In the genomic region with DNA sequence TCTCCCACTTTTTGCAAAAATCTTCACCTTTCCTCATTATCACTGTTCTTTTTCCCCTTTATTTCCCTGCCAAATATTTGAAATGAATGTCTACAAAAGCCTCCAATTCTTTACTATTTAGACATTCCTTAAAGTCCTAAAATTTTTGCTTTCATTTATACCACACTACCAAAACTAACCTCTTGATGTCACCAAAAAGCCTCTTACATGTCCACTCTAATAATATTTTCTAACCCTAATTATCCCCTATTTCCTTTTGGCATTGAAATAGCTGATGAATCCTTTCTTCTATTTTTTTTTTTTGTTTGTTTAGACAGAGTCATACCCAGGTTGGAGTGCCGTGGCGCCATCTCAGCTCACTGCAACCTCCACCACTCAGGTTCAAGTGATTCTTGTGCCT, we compare ENCODE assay signal across 12 cellular contexts. TPM values are rescaled to one million over a fixed set of nuclear protein-coding genes. Genes with fewer than 3 reads are reported as not detected.
DNase-seq lines count a peak whose midpoint lies in the region; ATAC-seq and TF ChIP-seq lines count a peak whose summit lies in the region.
"Had no signal": no experiment of that assay in that cellular context is flagged by ENCODE, and none has a peak within 500 bp of the region (broad histone marks: within the 10 kb centered on the region; RNA-seq: fewer than 3 reads in every experiment).

No MANE protein-coding gene starts in this region.

- H3K9ac ChIP-seq in OCI-LY3 (ENCODE audit: low read length) (no peak overlapping the region), fibroblast of lung (ENCODE audit: insufficient read depth, low read length) (no peak overlapping the region)

- H3K27me3 ChIP-seq in GM06990 (replicated peaks; ENCODE audit: control insufficient read depth, insufficient read depth, low read length) (no peaks in the 10 kb centered on the region), OCI-LY3 (ENCODE audit: low read depth, low read length) (peaks cover 9% of the 10 kb centered on the region; the same call in 1 of the 2 replicates), fibroblast of lung (ENCODE audit: control insufficient read depth, insufficient read depth, low read length) (no peaks in the 10 kb centered on the region)

- no peak overlapping the region for H3K4me3 ChIP-seq in GM06990 (replicated peaks; ENCODE audit: low read depth, low read length)
- no peak overlapping the region for H3K4me3 ChIP-seq in OCI-LY3 (ENCODE audit: low read length)
- no peak overlapping the region for H3K4me3 ChIP-seq in fibroblast of lung (replicated peaks in 1 of 4; ENCODE audit: control extremely low read depth in 1 of 4, insufficient read depth in 1 of 4, low read depth in 3 of 4, low read length in 4 of 4)
- H3K4me3 ChIP-seq: thoracic aorta had no signal

- intact Hi-C loops in head of caudate nucleus (cut with DNase I): no loop called here

- H3K36me3 ChIP-seq in GM06990 (ENCODE audit: control insufficient read depth, insufficient read depth, low read length) (no peaks in the 10 kb centered on the region), OCI-LY3 (replicated peaks; ENCODE audit: low read depth, low read length) (no peaks in the 10 kb centered on the region), fibroblast of lung (ENCODE audit: control insufficient read depth, insufficient read depth, low read length) (no peaks in the 10 kb centered on the region)
- H3K36me3 ChIP-seq: thoracic aorta had no signal

- H3K4me1 ChIP-seq in OCI-LY3 (ENCODE audit: low read length): 0 out of 2 replicates have a peak, but pooled peaks cover 4% of the 10 kb centered on the region
- no peaks in the 10 kb centered on the region for H3K4me1 ChIP-seq in fibroblast of lung (ENCODE audit: control insufficient read depth, extremely low read depth, insufficient read depth, low read length)

- H3K79me2 ChIP-seq in OCI-LY3 (ENCODE audit: low read length) (no peaks in the 10 kb centered on the region), fibroblast of lung (ENCODE audit: control insufficient read depth, insufficient read depth, low read length) (no peaks in the 10 kb centered on the region)

- DNase-seq in ACHN (peak; percentile 9), GM06990 (ENCODE audit: extremely low read depth, insufficient read length) (no peak), fibroblast of lung (ENCODE audit: low read depth in 2 of 2) (peak; percentile 8 to 23), globus pallidus (ENCODE audit: low spot score) (no peak), T-helper 2 cell (no peak), head of caudate nucleus (no peak)
- DNase-seq: activated effector memory CD4-positive, alpha-beta T cell treated with anti-CD3 and anti-CD28 coated beads, Interleukin-2, amount 50 U/mL, for 16 hours; DMS79 treated with DMSO at 0.1 percent for 48 hours; NCI-H2081 had no signal

- H3K9me3 ChIP-seq in OCI-LY3 (ENCODE audit: insufficient read depth, low read length): no peaks in the 10 kb centered on the region
- no peaks in the 10 kb centered on the region for H3K9me3 ChIP-seq in fibroblast of lung (ENCODE audit: control insufficient read depth, insufficient read depth, low read depth, low read length)
- H3K9me3 ChIP-seq: thoracic aorta had no signal

- TF ChIP-seq CTCF in GM06990 (IDR thresholded peaks at IDR 0.05; ENCODE audit: insufficient read depth, low read length, poor library complexity, severe bottlenecking) (peak; percentile 1), OCI-LY3 (IDR thresholded peaks at IDR 0.05; ENCODE audit: low read depth, low read length) (peak; percentile 28; the same call in 1 of the 2 replicates), fibroblast of lung (conservative IDR thresholded peaks at IDR 0.05 in 1 of 2, IDR thresholded peaks at IDR 0.05 in 1 of 2; ENCODE audit: low read depth in 1 of 2, low read length in 2 of 2) (peak in 1 of 2 donors; percentile 3)

- H3K27ac ChIP-seq in OCI-LY3 (ENCODE audit: low read length) (no peak overlapping the region), fibroblast of lung (ENCODE audit: insufficient read depth, low read length) (no peak overlapping the region)
- H3K27ac ChIP-seq: thoracic aorta had no signal

- no peak for ATAC-seq in GM21576 (IDR thresholded peaks at IDR 0.05; ENCODE audit: unreplicated experiment)

- H2AFZ ChIP-seq in OCI-LY3 (ENCODE audit: low read depth, low read length): no peak overlapping the region
- H2AFZ ChIP-seq in fibroblast of lung (ENCODE audit: low read length): no peak overlapping the region

- in situ Hi-C loops in ACHN (cut with HindIII; ENCODE audit: low pct_ligation_motif_present, low pct_unique_long_range_greater_than_20kb, low sequenced_read_pairs): no loop called here

- H3K4me2 ChIP-seq in OCI-LY3 (ENCODE audit: low read length) (no peak overlapping the region), fibroblast of lung (ENCODE audit: extremely low read depth, insufficient read depth, low read length) (no peak overlapping the region)

- H4K20me1 ChIP-seq in OCI-LY3 (ENCODE audit: insufficient read depth, low read length) (no peaks in the 10 kb centered on the region), fibroblast of lung (ENCODE audit: control insufficient read depth, extremely low read depth, insufficient read depth, low read length) (no peaks in the 10 kb centered on the region)

RNA-seq across cellular contexts. Expression of gene NRG2, which starts 32.3 kb away (rescaled TPM):
- 0.51 and 1.3 TPM in 2 replicates for total RNA-seq in fibroblast of lung
- 0.28 and 0.36 TPM in 2 replicates for polyA plus RNA-seq in fibroblast of lung
- 0.05 and 0.38 TPM in 2 replicates for polyA plus RNA-seq in fibroblast of lung (2012)
- polyA minus RNA-seq in fibroblast of lung (ENCODE audit: low replicate concordance): not detected in 2 replicates

RNA-seq across cellular contexts. Expression of gene PURA, which starts 38.5 kb away (rescaled TPM):
- total RNA-seq in fibroblast of lung: 19.0 and 20.0 TPM in 2 replicates
- 4.9 and 8.0 TPM in 2 replicates for polyA plus RNA-seq in fibroblast of lung
- 7.5 and 11.1 TPM in 2 replicates for polyA plus RNA-seq in fibroblast of lung (2012)
- polyA minus RNA-seq in fibroblast of lung (ENCODE audit: low replicate concordance): 4.4 and 5.3 TPM in 2 replicates

RNA-seq across cellular contexts. Expression of gene IGIP, which starts 50.4 kb away (rescaled TPM):
- 11.7 and 13.4 TPM in 2 replicates for total RNA-seq in fibroblast of lung
- polyA plus RNA-seq in fibroblast of lung: 1.5 and 3.8 TPM in 2 replicates
- 2.2 and 5.1 TPM in 2 replicates for polyA plus RNA-seq in fibroblast of lung (2012)
- 3.5 and 4.1 TPM in 2 replicates for polyA minus RNA-seq in fibroblast of lung (ENCODE audit: low replicate concordance)

Comparison
In these comparisons a context has a peak if more than half of its experiments do, and no peak if none do; other contexts are left out.
1. DNase-seq: peak in ACHN (single experiment) and fibroblast of lung (2 of 2); none in GM06990 (single experiment), globus pallidus (single experiment), T-helper 2 cell (0 of 5) and head of caudate nucleus (0 of 42).